ENCODE assay signal across 21 cellular contexts in genomic region chr7:150793569-150794238, GRCh38. TPM values are rescaled to one million over a fixed set of nuclear protein-coding genes. Genes with fewer than 3 reads are reported as not detected.
A peak's percentile ranks its signal among the peaks of the same experiment; 100 is the strongest.
DNase-seq lines count a peak whose midpoint lies in the region; ATAC-seq and TF ChIP-seq lines count a peak whose summit lies in the region.
"Had no signal": no experiment of that assay in that cellular context is flagged by ENCODE, and none has a peak within 500 bp of the region (broad histone marks: within the 10 kb centered on the region; RNA-seq: fewer than 3 reads in every experiment).

No MANE protein-coding gene starts in this region.

- WGBS in SK-N-SH (ENCODE audit: low lambda C conversion rate): 46% methylated on average over 6 of the region's 6 CpGs
- WGBS in stomach, 5 donors: 81 to 96% (median 89%) methylated on average over 6 of the region's 6 CpGs

- TF ChIP-seq CTCF in SK-N-SH (IDR thresholded peaks at IDR 0.05): no peak
- TF ChIP-seq CTCF in stomach (IDR thresholded peaks at IDR 0.05): no peak
- TF ChIP-seq CTCF in ascending aorta (IDR thresholded peaks at IDR 0.05): no peak

- TF ChIP-seq EP300 in SK-N-SH (IDR thresholded peaks at IDR 0.05; ENCODE audit: borderline replicate concordance in 1 of 2, low read depth in 1 of 2, low read length in 1 of 2) (no peak), stomach (IDR thresholded peaks at IDR 0.05) (no peak)

- no peaks in the 10 kb centered on the region for H3K9me2 ChIP-seq in SK-N-SH

- H3K9me3 ChIP-seq in SK-N-SH (no peaks in the 10 kb centered on the region), stomach (peaks cover 0 to 8% (median 0%) of the 10 kb centered on the region in 4 donors), ascending aorta (no peaks in the 10 kb centered on the region)

- H3K27ac ChIP-seq in SK-N-SH (ENCODE audit: low read depth in 2 of 2, low read length in 1 of 2) (no peak overlapping the region), stomach (peak overlapping the region in 4 of 5 donors; percentile 2 to 60 (median 32)), ascending aorta (no peak overlapping the region)
- H3K27ac ChIP-seq: 22Rv1, C4-2B had no signal

- H3K4me3 ChIP-seq in SK-N-SH (ENCODE audit: low read depth in 2 of 2, low read length in 1 of 2): no peak overlapping the region
- no peak overlapping the region for H3K4me3 ChIP-seq in stomach
- no peak overlapping the region for H3K4me3 ChIP-seq in ascending aorta

- intact Hi-C loops in stomach (cut with DNase I; ENCODE audit: low total_unique reads): no loop called here
- intact Hi-C loops in ascending aorta (cut with DNase I): no loop called here

- H2AFZ ChIP-seq in SK-N-SH (ENCODE audit: low read depth): no peak overlapping the region

- POLR2A ChIA-PET in SK-N-SH (lab: Yijun Ruan, JAX): no interaction called here

- CTCF ChIA-PET in SK-N-SH (lab: Yijun Ruan, JAX): interaction anchor here (0.5 to 9.3 kb wide), 9 partner anchors 15 to 195 kb away, joined by 3 to 72 read pairs (median 4); no protein-coding TSS in a partner anchor

- no peaks in the 10 kb centered on the region for H3K79me2 ChIP-seq in SK-N-SH (ENCODE audit: insufficient read depth)

- no peaks in the 10 kb centered on the region for H3K36me3 ChIP-seq in SK-N-SH (replicated peaks in 1 of 2; ENCODE audit: control insufficient read depth in 1 of 2, insufficient read depth in 2 of 2, low read length in 1 of 2)
- peaks cover 0 to 33% (median 24%) of the 10 kb centered on the region in 4 donors for H3K36me3 ChIP-seq in stomach
- H3K36me3 ChIP-seq in ascending aorta: no peaks in the 10 kb centered on the region

- no peak for TF ChIP-seq POLR2A in stomach (IDR thresholded peaks at IDR 0.05)

- no peaks in the 10 kb centered on the region for H4K20me1 ChIP-seq in SK-N-SH (ENCODE audit: insufficient read depth)

- H3K27me3 ChIP-seq in SK-N-SH (ENCODE audit: insufficient read depth) (no peaks in the 10 kb centered on the region), stomach (peaks cover 0 to 30% (median 0%) of the 10 kb centered on the region in 3 donors), ascending aorta (no peaks in the 10 kb centered on the region)

- H3F3A ChIP-seq in SK-N-SH (replicated peaks; ENCODE audit: insufficient read depth): no peaks in the 10 kb centered on the region

- DNase-seq in SK-N-SH (peak; percentile 8), RKO (ENCODE audit: low spot score) (peak; percentile 16), kidney tubule cell (ENCODE audit: low spot score) (peak; percentile 63), stomach (no peak), ascending aorta (ENCODE audit: low spot score in 2 of 2) (no peak), NCI-H345 (lab: John Stamatoyannopoulos, UW) (no peak)
- DNase-seq: AML-193; NCI-H1105 treated with DMSO at 0.1 percent for 48 hours; NCI-H1694; NCI-H2081 treated with DMSO at 0.1 percent for 48 hours; NCI-H748 treated with DMSO at 0.1 percent for 48 hours; NK-92 treated with Interleukin-12 subunit alpha and Interleukin-12 subunit beta, amount 100 ng/mL, for 24 hours; SIG-M5 had no signal

- H3K4me2 ChIP-seq in SK-N-SH: no peak overlapping the region

- peaks cover under 1 to 25% of the 10 kb centered on the region in 2 experiments; a peak in 3 of 4 replicates for H3K4me1 ChIP-seq in SK-N-SH (ENCODE audit: control insufficient read depth in 1 of 2, insufficient read depth in 2 of 2, low read depth in 1 of 2, low read length in 1 of 2)
- peaks cover under 1 to 10% (median 4%) of the 10 kb centered on the region in 4 donors for H3K4me1 ChIP-seq in stomach
- no peaks in the 10 kb centered on the region for H3K4me1 ChIP-seq in ascending aorta

- no peak overlapping the region for H3K9ac ChIP-seq in SK-N-SH

- ATAC-seq in SK-N-SH treated with all-trans-retinoic acid at 6 μM for 48 hours: no peak
- no peak for ATAC-seq in GM18868 (IDR thresholded peaks at IDR 0.05; ENCODE audit: unreplicated experiment)

- TF ChIP-seq RAD21 in SK-N-SH (IDR thresholded peaks at IDR 0.05; ENCODE audit: low read length): no peak

TF ChIP-seq in SK-N-SH, 30 proteins besides CTCF, POLR2A, EP300 and RAD21:
- TF ChIP-seq RXRA (IDR thresholded peaks at IDR 0.05; ENCODE audit: borderline replicate concordance, low read depth) (no peak), ZBTB33 (IDR thresholded peaks at IDR 0.05; ENCODE audit: borderline replicate concordance, low read depth) (no peak)

TF ChIP-seq in SK-N-SH treated with all-trans-retinoic acid at 6 μM for 48 hours, 23 proteins besides CTCF, POLR2A, EP300 and RAD21 (continues in another document):
- TF ChIP-seq, protein P1, sequence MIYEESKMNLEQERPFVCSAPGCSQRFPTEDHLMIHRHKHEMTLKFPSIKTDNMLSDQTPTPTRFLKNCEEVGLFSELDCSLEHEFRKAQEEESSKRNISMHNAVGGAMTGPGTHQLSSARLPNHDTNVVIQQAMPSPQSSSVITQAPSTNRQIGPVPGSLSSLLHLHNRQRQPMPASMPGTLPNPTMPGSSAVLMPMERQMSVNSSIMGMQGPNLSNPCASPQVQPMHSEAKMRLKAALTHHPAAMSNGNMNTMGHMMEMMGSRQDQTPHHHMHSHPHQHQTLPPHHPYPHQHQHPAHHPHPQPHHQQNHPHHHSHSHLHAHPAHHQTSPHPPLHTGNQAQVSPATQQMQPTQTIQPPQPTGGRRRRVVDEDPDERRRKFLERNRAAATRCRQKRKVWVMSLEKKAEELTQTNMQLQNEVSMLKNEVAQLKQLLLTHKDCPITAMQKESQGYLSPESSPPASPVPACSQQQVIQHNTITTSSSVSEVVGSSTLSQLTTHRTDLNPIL (CRISPR knock-in tag; IDR thresholded peaks at IDR 0.05; ENCODE audit: low read depth): no peak
- TF ChIP-seq PPARA (CRISPR knock-in tag; IDR thresholded peaks at IDR 0.05; ENCODE audit: borderline replicate concordance) (no peak), OSR1 (CRISPR knock-in tag; IDR thresholded peaks at IDR 0.05) (no peak), POU6F1 (CRISPR knock-in tag; IDR thresholded peaks at IDR 0.05; ENCODE audit: borderline replicate concordance, low read depth) (no peak), ESRRG (CRISPR knock-in tag; IDR thresholded peaks at IDR 0.05) (no peak), ZFP3 (CRISPR knock-in tag; IDR thresholded peaks at IDR 0.05) (no peak), RARB (CRISPR knock-in tag; IDR thresholded peaks at IDR 0.05) (no peak), ARNTL (CRISPR knock-in tag; IDR thresholded peaks at IDR 0.05; ENCODE audit: borderline replicate concordance, low read depth) (no peak), BACH2 (CRISPR knock-in tag; IDR thresholded peaks at IDR 0.05; ENCODE audit: borderline replicate concordance) (no peak), PATZ1 (CRISPR knock-in tag; IDR thresholded peaks at IDR 0.05; ENCODE audit: borderline replicate concordance) (no peak), GLIS3 (CRISPR knock-in tag; IDR thresholded peaks at IDR 0.05) (no peak), TOX (CRISPR knock-in tag; IDR thresholded peaks at IDR 0.05; ENCODE audit: borderline replicate concordance) (no peak)

RNA-seq across cellular contexts. Expression of gene TMEM176B, which starts 6.5 kb away (rescaled TPM):
- polyA plus RNA-seq in SK-N-SH (2012; rRNA removed) (0.15 TPM in 1 of 2 replicates, not detected in the other), stomach (100 to 1,000 TPM in 1 of 3 donors, 10 to 100 TPM in 2; 29.4 to 157 (median 90.1) TPM)
- 0.06 and 0.25 TPM in 2 replicates for polyA plus RNA-seq in SK-N-SH (2012; cell fraction: cytosol; rRNA removed)
- 0.14 TPM in 2 replicates for polyA plus RNA-seq in SK-N-SH (2012; cell fraction: nucleus; rRNA removed)
- total RNA-seq in stomach (100 to 1,000 TPM in 1 of 5 donors, 10 to 100 TPM in 4; 59.3 to 108 (median 87.6) TPM), ascending aorta (42.5 TPM)
- total RNA-seq: NCI-H460, RPMI7951 had no signal

RNA-seq across cellular contexts. Expression of gene TMEM176A, which starts 6.9 kb away (rescaled TPM):
- polyA plus RNA-seq in SK-N-SH (2012; rRNA removed) (not detected in 2 replicates), stomach (10 to 100 TPM; 21.4 to 92.0 (median 62.0) TPM)
- polyA plus RNA-seq in SK-N-SH (2012; cell fraction: cytosol; rRNA removed): not detected in 2 replicates
- polyA plus RNA-seq in SK-N-SH (2012; cell fraction: nucleus; rRNA removed): not detected in 2 replicates
- total RNA-seq in stomach (100 to 1,000 TPM in 1 of 5 donors, 10 to 100 TPM in 4; 14.7 to 116 (median 35.8) TPM), ascending aorta (31.5 TPM)
- total RNA-seq: G401, OCI-LY7, RPMI7951 had no signal

RNA-seq across cellular contexts. Expression of gene GIMAP5, which starts 56.5 kb away (rescaled TPM):
- polyA plus RNA-seq in SK-N-SH (2012; rRNA removed): not detected in 2 replicates
- not detected in 2 replicates for polyA plus RNA-seq in SK-N-SH (2012; cell fraction: cytosol; rRNA removed)
- not detected in 2 replicates for polyA plus RNA-seq in SK-N-SH (2012; cell fraction: nucleus; rRNA removed)
- 10 to 100 TPM in 4 of 5 donors, 1 to 10 TPM in 1; 7.0 to 25.2 (median 20.9) TPM for total RNA-seq in stomach
- polyA plus RNA-seq in stomach: 10 to 100 TPM; 10.0 to 16.3 (median 14.0) TPM
- 89.3 TPM for total RNA-seq in ascending aorta
- total RNA-seq: G401, NCI-H460, OCI-LY7, RPMI7951 had no signal

RNA-seq across cellular contexts. Expression of gene AOC1, which starts 58.6 kb away (rescaled TPM):
- not detected in 2 replicates for polyA plus RNA-seq in SK-N-SH (2012; rRNA removed)
- polyA plus RNA-seq in SK-N-SH (2012; cell fraction: cytosol; rRNA removed): not detected in 2 replicates
- not detected in 2 replicates for polyA plus RNA-seq in SK-N-SH (2012; cell fraction: nucleus; rRNA removed)
- 100 to 1,000 TPM in 1 of 5 donors, 1 to 10 TPM in 1, under 1 TPM in 1, not detected in 2; 0.72 to 105 (median 4.6) TPM for total RNA-seq in stomach
- 1 to 10 TPM in 1 of 3 donors, under 1 TPM in 2; 0.31 to 1.3 (median 0.46) TPM for polyA plus RNA-seq in stomach
- 0.75 TPM for total RNA-seq in ascending aorta
- total RNA-seq: NCI-H460, OCI-LY7, RPMI7951 had no signal

Comparison
In these comparisons a context has a peak if more than half of its experiments do, and no peak if none do; other contexts are left out.
1. DNase-seq: peak in SK-N-SH (single experiment), RKO (single experiment) and kidney tubule cell (single experiment); none in stomach (single experiment), ascending aorta (0 of 2) and NCI-H345 (single experiment).
2. H3K27ac ChIP-seq: peak in stomach (4 of 5); none in SK-N-SH (0 of 2) and ascending aorta (0 of 2).